In genomic region chr17:41773731-41774193, GRCh38 we compare ENCODE assay signal across 11 cellular contexts. TPM values are rescaled to one million over a fixed set of nuclear protein-coding genes. Genes with fewer than 3 reads are reported as not detected.
DNase-seq lines count a peak whose midpoint lies in the region; ATAC-seq and TF ChIP-seq lines count a peak whose summit lies in the region.
"Had no signal": no experiment of that assay in that cellular context is flagged by ENCODE, and none has a peak within 500 bp of the region (broad histone marks: within the 10 kb centered on the region; RNA-seq: fewer than 3 reads in every experiment).

No MANE protein-coding gene starts in this region.

- peaks cover 26 to 78% (median 68%) of the 10 kb centered on the region in 12 donors for H3K4me1 ChIP-seq in heart left ventricle
- H3K4me1 ChIP-seq in vagina = peaks cover 85% of the 10 kb centered on the region

- H3K27ac Mint-ChIP-seq in nephron = peak overlapping the region; percentile 79 to 89 (median 87)
- H3K27ac Mint-ChIP-seq: dendritic cell treated with granulocyte-macrophage colony-stimulating factor and Interleukin-4, amounts not matched to agents 40 ng/mL and 50 ng/mL, for 4 days had no signal

- peak overlapping the region in 11 of 12 donors; percentile 40 to 97 (median 96) for H3K27ac ChIP-seq in heart left ventricle
- peak overlapping the region; percentile 88 for H3K27ac ChIP-seq in vagina

- DNase-seq in heart left ventricle (peak in 1 of 5 donors; percentile 58), Right ventricle myocardium superior (no peak), fibroblast of villous mesenchyme (ENCODE audit: low read depth) (peak; percentile 69), vagina (ENCODE audit: extremely low spot score in 2 of 2) (no peak), NCI-H2081 (lab: John Stamatoyannopoulos, UW) (no peak)
- no peak for DNase-seq in stimulated activated CD4-positive, alpha-beta T cell treated with anti-CD3 and anti-CD28 coated beads, Interleukin-4, amount 100 ng/mL, for 24 hours
- DNase-seq: NCI-H2029 had no signal

- H3K9me3 ChIP-seq in heart left ventricle (no peaks in the 10 kb centered on the region), vagina (no peaks in the 10 kb centered on the region)

- peak overlapping the region in 1 of 3 experiments; percentile 58 for H3K4me3 Mint-ChIP-seq in nephron
- H3K4me3 Mint-ChIP-seq: dendritic cell treated with granulocyte-macrophage colony-stimulating factor and Interleukin-4, amounts not matched to agents 40 ng/mL and 50 ng/mL, for 4 days had no signal

- H3K4me3 ChIP-seq in heart left ventricle (peak overlapping the region in 3 of 12 donors; percentile 1 to 8 (median 8)), fibroblast of villous mesenchyme (ENCODE audit: low read depth, low read length) (peak overlapping the region; percentile 18), vagina (no peak overlapping the region)

- H3K27me3 ChIP-seq in heart left ventricle (no peaks in the 10 kb centered on the region), vagina (no peaks in the 10 kb centered on the region)

- H3K4me1 Mint-ChIP-seq in nephron = peaks cover 41% of the 10 kb centered on the region

- TF ChIP-seq CTCF in heart left ventricle (IDR thresholded peaks at IDR 0.05) = no peak
- peak; percentile 10 for TF ChIP-seq CTCF in fibroblast of villous mesenchyme (IDR thresholded peaks at IDR 0.05; ENCODE audit: insufficient read depth, low read depth, low read length)
- TF ChIP-seq CTCF in nephron (IDR thresholded peaks at IDR 0.05; ENCODE audit: unreplicated experiment in 3 of 3) = no peak
- no peak for TF ChIP-seq CTCF in vagina (IDR thresholded peaks at IDR 0.05)

- intact Hi-C loops in heart left ventricle (cut with DNase I) (loop anchor here in 4 of 10 donors (2.0 to 10.0 kb wide), 4 partner anchors 27 to 79 kb away; no protein-coding TSS in a partner anchor), Right ventricle myocardium superior (cut with DNase I) (no loop called here), vagina (cut with DNase I) (no loop called here)

- peaks cover 4% of the 10 kb centered on the region for H3K27me3 Mint-ChIP-seq in nephron (ENCODE audit: low read depth)

- ATAC-seq in heart left ventricle (peak in 1 of 4 donors; percentile 7), Right ventricle myocardium superior (ENCODE audit: poor library complexity) (no peak), GM19397 (IDR thresholded peaks at IDR 0.05; ENCODE audit: unreplicated experiment) (no peak)
- ATAC-seq: activated CD4-positive, CD25-positive, alpha-beta regulatory T cell treated with anti-CD3 and anti-CD28 coated beads, Interleukin-2, amount 50 U/mL, for 24 hours had no signal

- H3K36me3 ChIP-seq in heart left ventricle (peaks cover 0 to 51% (median 35%) of the 10 kb centered on the region in 9 donors), vagina (peaks cover 0 to 26% of the 10 kb centered on the region in 2 donors)

- peaks cover 35% of the 10 kb centered on the region for H3K36me3 Mint-ChIP-seq in nephron (ENCODE audit: low read depth)

- WGBS in heart left ventricle, 4 donors = 37 to 41% (median 39%) methylated on average over 8 of the region's 8 CpGs

- TF ChIP-seq POLR2A in heart left ventricle (IDR thresholded peaks at IDR 0.05) (no peak), vagina (IDR thresholded peaks at IDR 0.05) (no peak)

- no peaks in the 10 kb centered on the region for H3K9me3 Mint-ChIP-seq in nephron
- H3K9me3 Mint-ChIP-seq: dendritic cell treated with granulocyte-macrophage colony-stimulating factor and Interleukin-4, amounts not matched to agents 40 ng/mL and 50 ng/mL, for 4 days had no signal

RNA-seq across cellular contexts. Expression of gene JUP, which starts 12.7 kb away (rescaled TPM):
- 100 to 1,000 TPM; 143 to 503 (median 166) TPM for total RNA-seq in heart left ventricle
- 100 to 1,000 TPM in 1 of 2 donors, 10 to 100 TPM in 1; 94.6 to 148 TPM for polyA plus RNA-seq in heart left ventricle
- total RNA-seq in Right ventricle myocardium superior = 195 TPM
- total RNA-seq in fibroblast of villous mesenchyme = 29.8 and 83.8 TPM in 2 replicates
- total RNA-seq in vagina = 589 TPM

RNA-seq across cellular contexts. Expression of gene P3H4, which starts 38.0 kb away (rescaled TPM):
- 10 to 100 TPM in 1 of 9 donors, 1 to 10 TPM in 8; 2.2 to 10.1 (median 5.3) TPM for total RNA-seq in heart left ventricle
- polyA plus RNA-seq in heart left ventricle = 1 to 10 TPM; 4.2 to 9.4 TPM
- total RNA-seq in Right ventricle myocardium superior = 6.7 TPM
- total RNA-seq in fibroblast of villous mesenchyme = 88.1 and 92.4 TPM in 2 replicates
- 11.5 TPM for total RNA-seq in vagina

RNA-seq across cellular contexts. Expression of gene FKBP10, which starts 39.0 kb away (rescaled TPM):
- total RNA-seq in heart left ventricle (10 to 100 TPM in 5 of 9 donors, 1 to 10 TPM in 4; 6.5 to 40.4 (median 12.5) TPM), Right ventricle myocardium superior (10.6 TPM), fibroblast of villous mesenchyme (191 and 228 TPM in 2 replicates), vagina (53.5 TPM)
- 10 to 100 TPM; 11.4 to 25.2 TPM for polyA plus RNA-seq in heart left ventricle

RNA-seq across cellular contexts. Expression of gene HAP1, which starts 39.3 kb away (rescaled TPM):
- under 1 TPM in 4 of 9 donors, not detected in 5; 0.07 to 0.35 (median 0.10) TPM for total RNA-seq in heart left ventricle
- polyA plus RNA-seq in heart left ventricle = under 1 TPM in 1 of 2 donors, not detected in 1; 0.10 TPM
- total RNA-seq in Right ventricle myocardium superior = not detected
- total RNA-seq in fibroblast of villous mesenchyme = under 0.01 TPM in 2 replicates
- total RNA-seq in vagina = 1.2 TPM
